Comparison of ENCODE assay signal across 6 cellular contexts in genomic region chr19:38362946-38363688, GRCh38. TPM values are rescaled to one million over a fixed set of nuclear protein-coding genes. Genes with fewer than 3 reads are reported as not detected.
A peak's percentile ranks its signal among the peaks of the same experiment; 100 is the strongest.
DNase-seq lines count a peak whose midpoint lies in the region; ATAC-seq and TF ChIP-seq lines count a peak whose summit lies in the region.
"Not testable (repeated sequence)": the region's sequence is repeated elsewhere in the genome, so short reads cannot be mapped to it uniquely, and the experiment has no call there.

No MANE protein-coding gene starts in this region.

- not testable (repeated sequence) for H3K9me3 ChIP-seq in ES-I3 (ENCODE audit: control insufficient read depth, insufficient read depth, low read length); Panc1 (ENCODE audit: control insufficient read depth, insufficient read depth, low read depth, low read length); suprapubic skin

- intact Hi-C loops in Panc1 (cut with micrococcal nuclease; ENCODE audit: unreplicated experiment); natural killer cell (cut with micrococcal nuclease): not testable (repeated sequence)
- intact Hi-C loops in activated T-helper 2 cell treated with anti-CD3 and anti-CD28 coated beads, Interferon-gamma antibody, Interleukin-2, Interleukin-4, amounts not matched to agents 10 μg/mL and 5 μg/mL and 100 μg/mL, durations not matched to agents 14 hours and 24 hours and 36 hours (cut with micrococcal nuclease): loop anchor here (1.0 kb wide), 2 partner anchors 11 to 28 kb away; partner anchors contain the start of genes CATSPERG and PSMD8

- H3K4me3 ChIP-seq in Panc1 (ENCODE audit: low read depth in 2 of 2, low read length in 2 of 2): peak overlapping the region; percentile 67 to 80
- peak overlapping the region; percentile 62 for H3K4me3 ChIP-seq in fibroblast of pulmonary artery (replicated peaks; ENCODE audit: low read depth, low read length)
- H3K4me3 ChIP-seq in suprapubic skin: peak overlapping the region; percentile 70

- TF ChIP-seq EP300 in suprapubic skin (IDR thresholded peaks at IDR 0.05): not testable (repeated sequence)

- H3K36me3 Mint-ChIP-seq in activated T-helper 2 cell treated with anti-CD3 and anti-CD28 coated beads, Interferon-gamma antibody, Interleukin-2, Interleukin-4, amounts not matched to agents 10 μg/mL and 5 μg/mL and 100 μg/mL, durations not matched to agents 14 hours and 24 hours and 36 hours (ENCODE audit: low read depth); natural killer cell: not testable (repeated sequence)

- H3K4me1 ChIP-seq in ES-I3 (ENCODE audit: insufficient read depth, low read length); Panc1 (ENCODE audit: control insufficient read depth, insufficient read depth, low read length): not testable (repeated sequence)
- peaks cover 21% of the 10 kb centered on the region for H3K4me1 ChIP-seq in suprapubic skin

- not testable (repeated sequence) for H3K27me3 ChIP-seq in Panc1 (ENCODE audit: control insufficient read depth, insufficient read depth, low read length)
- H3K27me3 ChIP-seq in suprapubic skin: peaks cover 19% of the 10 kb centered on the region

- H3K27ac ChIP-seq in Panc1 (ENCODE audit: low read length); suprapubic skin: not testable (repeated sequence)

- peak overlapping the region; percentile 88 for H3K4me3 Mint-ChIP-seq in activated T-helper 2 cell treated with anti-CD3 and anti-CD28 coated beads, Interferon-gamma antibody, Interleukin-2, Interleukin-4, amounts not matched to agents 10 μg/mL and 5 μg/mL and 100 μg/mL, durations not matched to agents 14 hours and 24 hours and 36 hours (ENCODE audit: low read depth)
- peak overlapping the region; percentile 64 for H3K4me3 Mint-ChIP-seq in natural killer cell

- in situ Hi-C loops in Panc1 (cut with HindIII; ENCODE audit: low pct_unique_long_range_greater_than_20kb, low sequenced_read_pairs): not testable (repeated sequence)

- H3K4me1 Mint-ChIP-seq in activated T-helper 2 cell treated with anti-CD3 and anti-CD28 coated beads, Interferon-gamma antibody, Interleukin-2, Interleukin-4, amounts not matched to agents 10 μg/mL and 5 μg/mL and 100 μg/mL, durations not matched to agents 14 hours and 24 hours and 36 hours (ENCODE audit: low read depth): peaks cover 11% of the 10 kb centered on the region
- peaks cover 0 to 19% of the 10 kb centered on the region in 2 donors for H3K4me1 Mint-ChIP-seq in natural killer cell

- not testable (repeated sequence) for BruUV-seq in Panc1 (replicated peaks; lab: Mats Ljungman, UMichigan)

- not testable (repeated sequence) for TF ChIP-seq POLR2A in suprapubic skin (IDR thresholded peaks at IDR 0.05)

- not testable (repeated sequence) for ATAC-seq in Panc1, natural killer cell

- CTCF ChIA-PET in Panc1 (lab: Charles Lee): not testable (repeated sequence)

- peak overlapping the region; percentile 53; the same call in 1 of the 2 replicates for H3K9ac ChIP-seq in ES-I3 (ENCODE audit: low read depth, low read length)

- peaks cover 30% of the 10 kb centered on the region for H3K27me3 Mint-ChIP-seq in activated T-helper 2 cell treated with anti-CD3 and anti-CD28 coated beads, Interferon-gamma antibody, Interleukin-2, Interleukin-4, amounts not matched to agents 10 μg/mL and 5 μg/mL and 100 μg/mL, durations not matched to agents 14 hours and 24 hours and 36 hours (ENCODE audit: low read depth)
- H3K27me3 Mint-ChIP-seq in natural killer cell (ENCODE audit: low read depth in 2 of 2): peaks cover 5 to 19% of the 10 kb centered on the region in 2 donors

- 81% methylated on average over 15 of the region's 16 CpGs for WGBS in suprapubic skin

- not testable (repeated sequence) for H3K27ac Mint-ChIP-seq in activated T-helper 2 cell treated with anti-CD3 and anti-CD28 coated beads, Interferon-gamma antibody, Interleukin-2, Interleukin-4, amounts not matched to agents 10 μg/mL and 5 μg/mL and 100 μg/mL, durations not matched to agents 14 hours and 24 hours and 36 hours; natural killer cell

- POLR2A ChIA-PET in Panc1 (lab: Charles Lee): interaction anchor here (0.6 kb wide), 1 partner anchor 159 kb away, joined by 4 read pairs; no protein-coding TSS in a partner anchor

- not testable (repeated sequence) for DNase-seq in Panc1 (ENCODE audit: low read depth, low spot score); activated T-helper 2 cell treated with anti-CD3 and anti-CD28 coated beads, Interferon-gamma antibody, Interleukin-2, Interleukin-4, amounts not matched to agents 10 μg/mL and 5 μg/mL and 100 μg/mL, durations not matched to agents 14 hours and 24 hours and 36 hours (ENCODE audit: low spot score); fibroblast of pulmonary artery (ENCODE audit: low read depth); natural killer cell; suprapubic skin (ENCODE audit: low spot score in 2 of 2)

- TF ChIP-seq CTCF in Panc1 (IDR thresholded peaks at IDR 0.05); fibroblast of pulmonary artery (IDR thresholded peaks at IDR 0.05; ENCODE audit: low read length, missing control alignments); natural killer cell (IDR thresholded peaks at IDR 0.05); suprapubic skin (IDR thresholded peaks at IDR 0.05): not testable (repeated sequence)

- not testable (repeated sequence) for H3K36me3 ChIP-seq in ES-I3 (ENCODE audit: insufficient read depth, low read length); Panc1 (ENCODE audit: control insufficient read depth, insufficient read depth, low read length); suprapubic skin

- not testable (repeated sequence) for H3K9me3 Mint-ChIP-seq in activated T-helper 2 cell treated with anti-CD3 and anti-CD28 coated beads, Interferon-gamma antibody, Interleukin-2, Interleukin-4, amounts not matched to agents 10 μg/mL and 5 μg/mL and 100 μg/mL, durations not matched to agents 14 hours and 24 hours and 36 hours; natural killer cell

RNA-seq across cellular contexts. Expression of gene PSMD8, which starts 11.3 kb away (rescaled TPM):
- total RNA-seq in Panc1 (2021; ENCODE audit: unreplicated experiment) (388 TPM), natural killer cell (100 to 1,000 TPM; 109 to 115 (median 109) TPM), suprapubic skin (100 to 1,000 TPM; 190 to 303 (median 296) TPM)
- 462 TPM for polyA plus RNA-seq in Panc1 (2012; ENCODE audit: insufficient read length)
- 286 and 299 TPM in 2 replicates for total RNA-seq in activated T-helper 2 cell treated with anti-CD3 and anti-CD28 coated beads, Interferon-gamma antibody, Interleukin-2, Interleukin-4, amounts not matched to agents 10 μg/mL and 5 μg/mL and 100 μg/mL, durations not matched to agents 14 hours and 24 hours and 36 hours

RNA-seq across cellular contexts. Expression of gene GGN, which starts 24.7 kb away (rescaled TPM):
- total RNA-seq in Panc1 (2021; ENCODE audit: unreplicated experiment) (1.4 TPM), natural killer cell (not detected), suprapubic skin (under 1 TPM in 3 of 4 donors, not detected in 1; 0.26 to 0.68 (median 0.60) TPM)
- 4.2 TPM for polyA plus RNA-seq in Panc1 (2012; ENCODE audit: insufficient read length)
- 0.71 TPM in 1 of 2 replicates, not detected in the other for total RNA-seq in activated T-helper 2 cell treated with anti-CD3 and anti-CD28 coated beads, Interferon-gamma antibody, Interleukin-2, Interleukin-4, amounts not matched to agents 10 μg/mL and 5 μg/mL and 100 μg/mL, durations not matched to agents 14 hours and 24 hours and 36 hours

RNA-seq across cellular contexts. Expression of gene SPRED3, which starts 25.4 kb away (rescaled TPM):
- total RNA-seq in Panc1 (2021; ENCODE audit: unreplicated experiment) (3.8 TPM), natural killer cell (1 to 10 TPM; 1.1 to 4.2 (median 1.3) TPM), suprapubic skin (1 to 10 TPM in 2 of 4 donors, under 1 TPM in 2; 0.44 to 3.5 (median 1.2) TPM)
- polyA plus RNA-seq in Panc1 (2012; ENCODE audit: insufficient read length): 3.0 TPM
- 3.2 TPM in 2 replicates for total RNA-seq in activated T-helper 2 cell treated with anti-CD3 and anti-CD28 coated beads, Interferon-gamma antibody, Interleukin-2, Interleukin-4, amounts not matched to agents 10 μg/mL and 5 μg/mL and 100 μg/mL, durations not matched to agents 14 hours and 24 hours and 36 hours

RNA-seq across cellular contexts. Expression of gene CATSPERG, which starts 27.5 kb away (rescaled TPM):
- total RNA-seq in Panc1 (2021; ENCODE audit: unreplicated experiment) (8.9 TPM), natural killer cell (10 to 100 TPM; 16.6 to 29.2 (median 25.6) TPM), suprapubic skin (10 to 100 TPM in 2 of 4 donors, 1 to 10 TPM in 2; 4.1 to 26.3 (median 13.8) TPM)
- 0.67 TPM for polyA plus RNA-seq in Panc1 (2012; ENCODE audit: insufficient read length)
- 4.7 and 4.8 TPM in 2 replicates for total RNA-seq in activated T-helper 2 cell treated with anti-CD3 and anti-CD28 coated beads, Interferon-gamma antibody, Interleukin-2, Interleukin-4, amounts not matched to agents 10 μg/mL and 5 μg/mL and 100 μg/mL, durations not matched to agents 14 hours and 24 hours and 36 hours

RNA-seq across cellular contexts. Expression of gene FAM98C, which starts 39.8 kb away (rescaled TPM):
- total RNA-seq in Panc1 (2021; ENCODE audit: unreplicated experiment) (24.7 TPM), natural killer cell (10 to 100 TPM; 36.9 to 42.1 (median 41.6) TPM), suprapubic skin (10 to 100 TPM; 32.6 to 45.6 (median 36.7) TPM)
- polyA plus RNA-seq in Panc1 (2012; ENCODE audit: insufficient read length): 32.6 TPM
- 32.7 and 34.5 TPM in 2 replicates for total RNA-seq in activated T-helper 2 cell treated with anti-CD3 and anti-CD28 coated beads, Interferon-gamma antibody, Interleukin-2, Interleukin-4, amounts not matched to agents 10 μg/mL and 5 μg/mL and 100 μg/mL, durations not matched to agents 14 hours and 24 hours and 36 hours
